In the genomic region with DNA sequence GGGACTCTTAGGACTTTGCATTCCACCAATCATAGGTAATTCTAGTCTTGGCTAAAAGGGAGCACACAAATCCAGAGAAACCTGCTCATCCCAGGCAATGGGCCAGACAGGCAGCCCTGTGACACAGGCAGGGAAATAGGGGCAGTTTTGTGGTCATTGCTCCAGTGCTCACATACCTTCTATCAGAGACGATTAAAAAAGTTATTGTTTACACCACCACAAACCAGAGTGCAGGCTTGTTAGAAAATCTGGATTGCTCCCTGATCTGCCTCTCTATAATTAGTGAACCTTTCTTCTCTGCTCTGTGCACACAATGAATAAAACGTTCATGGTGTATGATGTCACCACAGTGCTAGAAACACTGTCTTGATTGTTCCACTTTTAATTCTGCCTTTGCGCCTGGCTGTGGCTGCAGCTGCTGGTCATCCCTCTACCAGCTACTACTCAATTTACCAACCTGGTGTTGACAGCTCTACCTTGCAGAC, we compare ENCODE assay signal across 11 cellular contexts.
DNase-seq lines count a peak whose midpoint lies in the region; ATAC-seq and TF ChIP-seq lines count a peak whose summit lies in the region.
"Had no signal": no experiment of that assay in that cellular context is flagged by ENCODE, and none has a peak within 500 bp of the region (broad histone marks: within the 10 kb centered on the region; RNA-seq: fewer than 3 reads in every experiment).

No MANE protein-coding gene starts in this region.

- peak overlapping the region; percentile 65 for H3K4me2 ChIP-seq in PC-3 (ENCODE audit: low read length)

- no peaks in the 10 kb centered on the region for H3K9me3 ChIP-seq in HEK293 (ENCODE audit: control insufficient read depth, insufficient read depth, low read depth, low read length)
- H3K9me3 ChIP-seq in PC-3 (ENCODE audit: low read length): no peaks in the 10 kb centered on the region
- no peaks in the 10 kb centered on the region for H3K9me3 ChIP-seq in gastroesophageal sphincter
- H3K9me3 ChIP-seq: ascending aorta had no signal

- H3K36me3 ChIP-seq in HEK293 (ENCODE audit: control insufficient read depth in 2 of 2, insufficient read depth in 1 of 2, low read length in 2 of 2) (no peaks in the 10 kb centered on the region), PC-3 (ENCODE audit: low read depth, low read length) (no peaks in the 10 kb centered on the region), gastroesophageal sphincter (no peaks in the 10 kb centered on the region), H7 (replicated peaks; ENCODE audit: control insufficient read depth, insufficient read depth, low read length) (no peaks in the 10 kb centered on the region)
- H3K36me3 ChIP-seq: ascending aorta had no signal

- TF ChIP-seq CTCF in HEK293 (tag by site-specific recombination; IDR thresholded peaks at IDR 0.05) (no peak), PC-3 (conservative IDR thresholded peaks at IDR 0.05; ENCODE audit: low read depth, low read length) (no peak), gastroesophageal sphincter (IDR thresholded peaks at IDR 0.05) (no peak)

- peak; percentile 73 for DNase-seq in PC-3
- DNase-seq in retina: peak; percentile 68
- DNase-seq in H7: no peak
- DNase-seq: activated CD4-positive, CD25-positive, alpha-beta regulatory T cell; NCI-H1092 treated with DMSO at 0.1 percent for 48 hours; stimulated activated CD4-positive, alpha-beta T cell treated with anti-CD3 and anti-CD28 coated beads, Interleukin-4, amount 100 ng/mL, for 24 hours had no signal

- no peak overlapping the region for H3K27ac ChIP-seq in HEK293 (ENCODE audit: extremely low read depth, low read depth, low read length)
- H3K27ac ChIP-seq in PC-3 (ENCODE audit: low read length): peak overlapping the region; percentile 30
- H3K27ac ChIP-seq in gastroesophageal sphincter: peak overlapping the region in 3 of 4 donors; percentile 26 to 36 (median 35)
- H3K27ac ChIP-seq: ascending aorta had no signal

- no peaks in the 10 kb centered on the region for H4K20me1 ChIP-seq in PC-3 (ENCODE audit: low read length)

- TF ChIP-seq EP300 in gastroesophageal sphincter (IDR thresholded peaks at IDR 0.05): no peak

- no peaks in the 10 kb centered on the region for H3K4me1 ChIP-seq in HEK293 (ENCODE audit: control insufficient read depth, insufficient read depth, low read length)
- H3K4me1 ChIP-seq in PC-3 (ENCODE audit: insufficient read depth, low read length): peaks cover 22% of the 10 kb centered on the region
- peaks cover 0 to 27% (median 16%) of the 10 kb centered on the region in 3 donors for H3K4me1 ChIP-seq in gastroesophageal sphincter
- H3K4me1 ChIP-seq: ascending aorta had no signal

- no peaks in the 10 kb centered on the region for H3K79me2 ChIP-seq in PC-3 (ENCODE audit: low read length)

- no peaks in the 10 kb centered on the region for H3K9me2 ChIP-seq in PC-3 (replicated peaks; ENCODE audit: low read length)

- intact Hi-C loops in PC-3 (cut with micrococcal nuclease): no loop called here

- no peak for TF ChIP-seq POLR2A in gastroesophageal sphincter (IDR thresholded peaks at IDR 0.05)

- no peaks in the 10 kb centered on the region for H3F3A ChIP-seq in PC-3 (ENCODE audit: low read length, unreplicated experiment)

- CTCF ChIA-PET in HEK293 (lab: Yijun Ruan, JAX): no interaction called here
- CTCF ChIA-PET in PC-3 (lab: Charles Lee): no interaction called here

- 10 to 44% methylated on average over 3 of the region's 3 CpGs for WGBS in gastroesophageal sphincter (ENCODE audit: low coverage in 1 of 2), 2 donors

- BruUV-seq in PC-3 (replicated peaks; lab: Mats Ljungman, UMichigan): no TSS peak

- POLR2A ChIA-PET in HEK293 (lab: Yijun Ruan, JAX) (no interaction called here), PC-3 (lab: Charles Lee; ENCODE audit: unreplicated experiment) (no interaction called here)

- no peaks in the 10 kb centered on the region for H3K27me3 ChIP-seq in PC-3 (ENCODE audit: low read length)
- H3K27me3 ChIP-seq in gastroesophageal sphincter: no peaks in the 10 kb centered on the region
- no peaks in the 10 kb centered on the region; the same call in 1 of the 2 replicates for H3K27me3 ChIP-seq in H7 (ENCODE audit: control insufficient read depth, insufficient read depth, low read length)
- H3K27me3 ChIP-seq: ascending aorta had no signal

- H3K4me3 ChIP-seq in HEK293 (ENCODE audit: low read depth, low read length): no peak overlapping the region
- peak overlapping the region; percentile 49 for H3K4me3 ChIP-seq in PC-3 (ENCODE audit: low read length)
- no peak overlapping the region for H3K4me3 ChIP-seq in gastroesophageal sphincter
- H3K4me3 ChIP-seq in H7 (ENCODE audit: insufficient read depth, low read depth, low read length): no peak overlapping the region
- H3K4me3 ChIP-seq: ascending aorta had no signal

- ATAC-seq in PC-3: peak; percentile 69
- peak; percentile 43 for ATAC-seq in gastroesophageal sphincter
- no peak for ATAC-seq in GM19324 (IDR thresholded peaks at IDR 0.05; ENCODE audit: low FRiP score, unreplicated experiment)
- ATAC-seq in HG03025 (IDR thresholded peaks at IDR 0.05; ENCODE audit: low FRiP score, unreplicated experiment): no peak

- H3K9ac ChIP-seq in PC-3 (ENCODE audit: low read length): no peak overlapping the region

- peak overlapping the region; percentile 76 for H2AFZ ChIP-seq in PC-3 (ENCODE audit: low read length)

TF ChIP-seq in HEK293, 187 proteins besides CTCF, POLR2A, EP300 and RAD21:
- peak; percentile 83 for TF ChIP-seq SP7 (tag by site-specific recombination; IDR thresholded peaks at IDR 0.05)
- TF ChIP-seq ZNF2 (tag by site-specific recombination; IDR thresholded peaks at IDR 0.05): no peak

Comparison
In these comparisons a context has a peak if more than half of its experiments do, and no peak if none do; other contexts are left out.
1. ATAC-seq: peak in PC-3 (single experiment) and gastroesophageal sphincter (single experiment); none in GM19324 (single experiment) and HG03025 (single experiment).